Comparison of ENCODE assay signal across 9 cellular contexts in genomic region chr7:154051643-154052530, GRCh38. TPM values are rescaled to one million over a fixed set of nuclear protein-coding genes. Genes with fewer than 3 reads are reported as not detected.
DNase-seq lines count a peak whose midpoint lies in the region; ATAC-seq, FAIRE-seq and TF ChIP-seq lines count a peak whose summit lies in the region.
"Not testable (repeated sequence)": the region's sequence is repeated elsewhere in the genome, so short reads cannot be mapped to it uniquely, and the experiment has no call there.
"Had no signal": no experiment of that assay in that cellular context is flagged by ENCODE, and none has a peak within 500 bp of the region (broad histone marks: within the 10 kb centered on the region; RNA-seq: fewer than 3 reads in every experiment).

Gene DPP6, plus strand, starts transcription at chr7:154052398.

- H4K5ac ChIP-seq in mesendoderm (ENCODE audit: low read length), result not testable (repeated sequence)

- not testable (repeated sequence) for H3K79me2 ChIP-seq in mesendoderm (ENCODE audit: control insufficient read depth, insufficient read depth, low read length)

- H2BK5ac ChIP-seq in mesendoderm (ENCODE audit: low read length), result not testable (repeated sequence)

- H3K4me1 ChIP-seq in HUES6 (ENCODE audit: control insufficient read depth, insufficient read depth, low read length); cardiac muscle cell (ENCODE audit: low read depth); mesendoderm (ENCODE audit: control insufficient read depth, low read depth, low read length); pancreas: not testable (repeated sequence)

- H3K4me3 Mint-ChIP-seq in stimulated activated naive CD8-positive, alpha-beta T cell treated with anti-CD3 and anti-CD28 coated beads, Interleukin-15, amount 100 ng/mL, for 72 hours, result not testable (repeated sequence)

- no CpG with 5 or more reads among the region's 81 CpGs for WGBS in mesendoderm (ENCODE audit: extremely low coverage, insufficient coverage, low lambda C conversion rate)
- 1 to 3% methylated on average over 18 to 61 of the region's 81 CpGs for WGBS in pancreas, 2 donors

- TF ChIP-seq CTCF in dorsolateral prefrontal cortex (IDR thresholded peaks at IDR 0.05 in 54 of 56, conservative IDR thresholded peaks at IDR 0.05 in 2 of 56; ENCODE audit: low read depth in 1 of 56, partially characterized antibody in 56 of 56), result peak in 10 of 56 donors; percentile 2 to 41 (median 15)
- not testable (repeated sequence) for TF ChIP-seq CTCF in cardiac muscle cell (IDR thresholded peaks at IDR 0.05; ENCODE audit: low read depth, low read length); pancreas (IDR thresholded peaks at IDR 0.05)

- H3K23ac ChIP-seq in mesendoderm (ENCODE audit: low read length), result not testable (repeated sequence)

- not testable (repeated sequence) for H3K4me1 Mint-ChIP-seq in stimulated activated naive CD8-positive, alpha-beta T cell treated with anti-CD3 and anti-CD28 coated beads, Interleukin-15, amount 100 ng/mL, for 72 hours

- not testable (repeated sequence) for H3K4ac ChIP-seq in mesendoderm (ENCODE audit: low read depth, low read length)

- H3K27me3 ChIP-seq in HUES6 (ENCODE audit: control insufficient read depth, insufficient read depth, low read length), result peaks cover 32% of the 10 kb centered on the region
- not testable (repeated sequence) for H3K27me3 ChIP-seq in dorsolateral prefrontal cortex; mesendoderm (ENCODE audit: insufficient read depth, low read length, poor library complexity); pancreas
- H3K27me3 ChIP-seq in cardiac muscle cell, result peaks cover 28% of the 10 kb centered on the region

- intact Hi-C loops in dorsolateral prefrontal cortex (cut with DNase I); pancreas (cut with DNase I): not testable (repeated sequence)

- H3K4me3 ChIP-seq in HUES6 (ENCODE audit: low read depth, low read length) (peak within 1 kb of the TSS; percentile 64), dorsolateral prefrontal cortex (peak within 1 kb of the TSS; percentile 14 to 70 (median 52)), cardiac muscle cell (peak within 1 kb of the TSS; percentile 16)
- H3K4me3 ChIP-seq in mesendoderm (ENCODE audit: low read length); pancreas: not testable (repeated sequence)

- not testable (repeated sequence) for H3K9ac ChIP-seq in HUES6 (ENCODE audit: low read length)
- peak within 1 kb of the TSS; percentile 36 for H3K9ac ChIP-seq in mesendoderm (ENCODE audit: low read length)

- H3K9me3 Mint-ChIP-seq in stimulated activated naive CD8-positive, alpha-beta T cell treated with anti-CD3 and anti-CD28 coated beads, Interleukin-15, amount 100 ng/mL, for 72 hours, result not testable (repeated sequence)

- not testable (repeated sequence) for H3K36me3 ChIP-seq in HUES6 (ENCODE audit: control insufficient read depth, insufficient read depth, low read length); cardiac muscle cell; mesendoderm (ENCODE audit: control insufficient read depth, insufficient read depth, low read length); pancreas

- DNase-seq in NCI-H345 (lab: John Stamatoyannopoulos, UW), result peak; percentile 31
- DNase-seq in dorsolateral prefrontal cortex; cardiac muscle cell (ENCODE audit: low read depth in 1 of 2, low spot score in 1 of 2); pancreas; stimulated activated naive CD8-positive, alpha-beta T cell treated with anti-CD3 and anti-CD28 coated beads, Interleukin-15, amount 100 ng/mL, for 72 hours: not testable (repeated sequence)
- DNase-seq in mesendoderm, result peak; percentile 37

- H3K9me3 ChIP-seq in HUES6 (ENCODE audit: control insufficient read depth, insufficient read depth, low read depth, low read length); cardiac muscle cell (ENCODE audit: low read depth); pancreas: not testable (repeated sequence)

- H3K27ac Mint-ChIP-seq in stimulated activated naive CD8-positive, alpha-beta T cell treated with anti-CD3 and anti-CD28 coated beads, Interleukin-15, amount 100 ng/mL, for 72 hours, result not testable (repeated sequence)

- not testable (repeated sequence) for FAIRE-seq in pancreas (lab: Jason Lieb, UNC)

- H3K79me1 ChIP-seq in mesendoderm (ENCODE audit: low read length), result not testable (repeated sequence)

- H3K27ac ChIP-seq in HUES6 (ENCODE audit: low read depth, low read length); cardiac muscle cell; mesendoderm (ENCODE audit: low read depth, low read length); pancreas: not testable (repeated sequence)
- H3K27ac ChIP-seq in dorsolateral prefrontal cortex, result peak within 1 kb of the TSS in 48 of 59 donors; percentile 17 to 86 (median 67)

- H3K4me2 ChIP-seq in mesendoderm (ENCODE audit: low read length), result not testable (repeated sequence)

- H2AK5ac ChIP-seq in mesendoderm (ENCODE audit: low read length), result not testable (repeated sequence)

- H2BK15ac ChIP-seq in mesendoderm (replicated peaks; ENCODE audit: low read depth), result not testable (repeated sequence)

- ATAC-seq in pancreas, result peak in 3 of 4 donors; percentile 23 to 50 (median 40)
- peak; percentile 37 for ATAC-seq in stimulated activated naive CD8-positive, alpha-beta T cell treated with anti-CD3 and anti-CD28 coated beads, Interleukin-15, amount 100 ng/mL, for 72 hours

- H3K56ac ChIP-seq in mesendoderm (ENCODE audit: low read length), result not testable (repeated sequence)

- H2BK120ac ChIP-seq in mesendoderm (ENCODE audit: low read depth, low read length), result not testable (repeated sequence)

- H4K8ac ChIP-seq in mesendoderm (ENCODE audit: low read depth, low read length), result not testable (repeated sequence)

- H3K18ac ChIP-seq in mesendoderm (ENCODE audit: low read length), result not testable (repeated sequence)

- peaks cover 14% of the 10 kb centered on the region for H3K27me3 Mint-ChIP-seq in stimulated activated naive CD8-positive, alpha-beta T cell treated with anti-CD3 and anti-CD28 coated beads, Interleukin-15, amount 100 ng/mL, for 72 hours

RNA-seq across cellular contexts. Expression of gene DPP6, which starts in this region (rescaled TPM):
- total RNA-seq in dorsolateral prefrontal cortex, result 100 to 1,000 TPM in 112 of 120 experiments, 10 to 100 TPM in 8; 68.5 to 231 (median 146) TPM
- 0.07 and 0.21 TPM in 2 replicates for total RNA-seq in cardiac muscle cell
- not detected in 2 replicates for polyA plus RNA-seq in cardiac muscle cell
- 0.98 TPM for polyA plus RNA-seq in mesendoderm (2013, experiment 1 of 2)
- polyA plus RNA-seq in mesendoderm (2013, experiment 2 of 2), result 1.0 TPM
- 1 to 10 TPM; 1.0 to 4.8 (median 2.4) TPM for total RNA-seq in pancreas
- polyA plus RNA-seq in pancreas, result 10 to 100 TPM in 1 of 2 donors, 1 to 10 TPM in 1; 2.2 to 11.2 TPM
- total RNA-seq: Calu3; CD4-positive, alpha-beta T cell had no signal

Comparison
In these comparisons a context has a peak if more than half of its experiments do, and no peak if none do; other contexts are left out.
1. RNA of gene DPP6 (total RNA-seq): 68.5 to 231 TPM in dorsolateral prefrontal cortex; 1.0 to 4.8 TPM in pancreas and 0.07 to 0.21 TPM in cardiac muscle cell; every median in the first group is over 10 times any median in the second.